18 cellular contexts compared by ENCODE assay signal in the genomic region with DNA sequence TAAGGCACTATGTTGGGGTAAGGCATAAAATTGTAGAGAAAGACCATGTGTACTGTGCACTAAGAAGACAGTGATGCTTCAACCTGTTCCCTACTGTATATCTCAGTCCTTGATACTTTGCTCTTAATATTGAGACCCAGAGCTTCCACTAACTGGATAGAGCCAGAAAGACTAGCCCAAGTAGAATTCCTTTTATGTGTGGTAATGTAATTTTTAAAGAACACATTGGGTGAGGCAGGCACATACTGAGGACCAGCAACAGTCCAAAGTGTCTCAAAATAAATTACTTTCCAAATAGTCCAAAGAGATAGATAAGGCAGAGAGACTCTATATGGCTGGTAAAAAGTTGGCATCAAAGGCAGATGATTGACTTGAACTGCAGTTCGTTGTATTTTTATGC. TPM values are rescaled to one million over a fixed set of nuclear protein-coding genes. Genes with fewer than 3 reads are reported as not detected.
DNase-seq lines count a peak whose midpoint lies in the region; ATAC-seq and TF ChIP-seq lines count a peak whose summit lies in the region.
"Had no signal": no experiment of that assay in that cellular context is flagged by ENCODE, and none has a peak within 500 bp of the region (broad histone marks: within the 10 kb centered on the region; RNA-seq: fewer than 3 reads in every experiment).

No MANE protein-coding gene starts in this region.

- TF ChIP-seq CTCF in SK-N-SH (IDR thresholded peaks at IDR 0.05) (no peak), coronary artery (IDR thresholded peaks at IDR 0.05) (no peak), dorsolateral prefrontal cortex (IDR thresholded peaks at IDR 0.05 in 54 of 56, conservative IDR thresholded peaks at IDR 0.05 in 2 of 56; ENCODE audit: low read depth in 1 of 56, partially characterized antibody in 56 of 56) (no peak), left lung (IDR thresholded peaks at IDR 0.05) (no peak)

- 14% methylated on average over 1 of the region's 1 CpG for WGBS in SK-N-SH (ENCODE audit: low lambda C conversion rate)

- no peaks in the 10 kb centered on the region for H3K9me2 ChIP-seq in SK-N-SH

- H2AFZ ChIP-seq in SK-N-SH (ENCODE audit: low read depth), result no peak overlapping the region
- H2AFZ ChIP-seq: GM23248 had no signal

- H4K20me1 ChIP-seq in SK-N-SH (ENCODE audit: insufficient read depth), result no peaks in the 10 kb centered on the region

- intact Hi-C loops in sciatic nerve (cut with DNase I), result no loop called here
- intact Hi-C loops in dorsolateral prefrontal cortex (cut with DNase I), result no loop called here
- intact Hi-C loops in left lung (cut with DNase I), result no loop called here

- H3K27ac ChIP-seq in SK-N-SH (ENCODE audit: low read depth in 2 of 2, low read length in 1 of 2) (peak overlapping the region in 1 of 2 experiments; percentile 44; a peak in 2 of 4 replicates), coronary artery (peak overlapping the region; percentile 40 to 60), dorsolateral prefrontal cortex (no peak overlapping the region), left lung (no peak overlapping the region)
- H3K27ac ChIP-seq: 22Rv1, A549, C4-2B, GM23248 had no signal

- H3K36me3 ChIP-seq in SK-N-SH (replicated peaks in 1 of 2; ENCODE audit: control insufficient read depth in 1 of 2, insufficient read depth in 2 of 2, low read length in 1 of 2) (no peaks in the 10 kb centered on the region), left lung (no peaks in the 10 kb centered on the region)

- no peaks in the 10 kb centered on the region for H3K79me2 ChIP-seq in SK-N-SH (ENCODE audit: insufficient read depth)

- H3K4me3 ChIP-seq in SK-N-SH (ENCODE audit: low read depth in 2 of 2, low read length in 1 of 2), result no peak overlapping the region
- no peak overlapping the region for H3K4me3 ChIP-seq in coronary artery
- no peak overlapping the region for H3K4me3 ChIP-seq in dorsolateral prefrontal cortex
- H3K4me3 ChIP-seq in left lung, result no peak overlapping the region
- H3K4me3 ChIP-seq: A549, GM23248 had no signal

- ATAC-seq in SK-N-SH treated with all-trans-retinoic acid at 6 μM for 48 hours (peak; percentile 30; the same call in 2 of the 3 replicates), sciatic nerve (peak; percentile 83), HG03442 (IDR thresholded peaks at IDR 0.05; ENCODE audit: unreplicated experiment) (no peak), left lung (no peak)
- ATAC-seq: A549, HepG2 had no signal

- peaks cover 0 to 5% of the 10 kb centered on the region in 2 experiments; a peak in 2 of 4 replicates for H3K4me1 ChIP-seq in SK-N-SH (ENCODE audit: control insufficient read depth in 1 of 2, insufficient read depth in 2 of 2, low read depth in 1 of 2, low read length in 1 of 2)
- no peaks in the 10 kb centered on the region for H3K4me1 ChIP-seq in left lung
- H3K4me1 ChIP-seq: A549, Caco-2 had no signal

- no peak for DNase-seq in SK-N-SH
- DNase-seq in coronary artery (ENCODE audit: low spot score), result no peak
- no peak for DNase-seq in sciatic nerve (ENCODE audit: low spot score)
- no peak for DNase-seq in dorsolateral prefrontal cortex
- DNase-seq in left lung, result no peak
- DNase-seq: AML-193; Caco-2; CD4-positive, alpha-beta T cell; GM23248; HCEC 1CT; HFFc6 had no signal

- H3F3A ChIP-seq in SK-N-SH (replicated peaks; ENCODE audit: insufficient read depth), result peaks cover 44% of the 10 kb centered on the region

- TF ChIP-seq EP300 in SK-N-SH (IDR thresholded peaks at IDR 0.05; ENCODE audit: borderline replicate concordance in 1 of 2, low read depth in 1 of 2, low read length in 1 of 2), result no peak

- H3K27me3 ChIP-seq in SK-N-SH (ENCODE audit: insufficient read depth) (no peaks in the 10 kb centered on the region), dorsolateral prefrontal cortex (no peaks in the 10 kb centered on the region), left lung (no peaks in the 10 kb centered on the region)

- no peak overlapping the region for H3K9ac ChIP-seq in SK-N-SH
- H3K9ac ChIP-seq: GM23248 had no signal

- CTCF ChIA-PET in SK-N-SH (lab: Yijun Ruan, JAX), result interaction anchor here (2.0 kb wide), 1 partner anchor 26 kb away, joined by 6 read pairs; no protein-coding TSS in a partner anchor

- TF ChIP-seq RAD21 in SK-N-SH (IDR thresholded peaks at IDR 0.05; ENCODE audit: low read length), result no peak

- H3K9me3 ChIP-seq in SK-N-SH, result no peaks in the 10 kb centered on the region; the same call in 1 of the 2 replicates
- no peaks in the 10 kb centered on the region for H3K9me3 ChIP-seq in left lung
- H3K9me3 ChIP-seq: A549, Caco-2 had no signal

- H3K4me2 ChIP-seq in SK-N-SH, result no peak overlapping the region
- H3K4me2 ChIP-seq: A549 had no signal

- POLR2A ChIA-PET in SK-N-SH (lab: Yijun Ruan, JAX), result no interaction called here

TF ChIP-seq in SK-N-SH treated with all-trans-retinoic acid at 6 μM for 48 hours, 23 proteins besides CTCF, POLR2A, EP300 and RAD21 (continues in another document):
- TF ChIP-seq ZNF70 (CRISPR knock-in tag; IDR thresholded peaks at IDR 0.05) (no peak), ZNF8 (CRISPR knock-in tag; IDR thresholded peaks at IDR 0.05) (no peak), RARB (CRISPR knock-in tag; IDR thresholded peaks at IDR 0.05) (no peak), CSRNP3 (CRISPR knock-in tag; IDR thresholded peaks at IDR 0.05) (no peak), ZC3H10 (CRISPR knock-in tag; IDR thresholded peaks at IDR 0.05) (no peak), OSR1 (CRISPR knock-in tag; IDR thresholded peaks at IDR 0.05) (no peak), CSDC2 (CRISPR knock-in tag; IDR thresholded peaks at IDR 0.05) (no peak), ISL1 (CRISPR knock-in tag; IDR thresholded peaks at IDR 0.05) (no peak), ESRRG (CRISPR knock-in tag; IDR thresholded peaks at IDR 0.05) (no peak)
- TF ChIP-seq, protein P1, sequence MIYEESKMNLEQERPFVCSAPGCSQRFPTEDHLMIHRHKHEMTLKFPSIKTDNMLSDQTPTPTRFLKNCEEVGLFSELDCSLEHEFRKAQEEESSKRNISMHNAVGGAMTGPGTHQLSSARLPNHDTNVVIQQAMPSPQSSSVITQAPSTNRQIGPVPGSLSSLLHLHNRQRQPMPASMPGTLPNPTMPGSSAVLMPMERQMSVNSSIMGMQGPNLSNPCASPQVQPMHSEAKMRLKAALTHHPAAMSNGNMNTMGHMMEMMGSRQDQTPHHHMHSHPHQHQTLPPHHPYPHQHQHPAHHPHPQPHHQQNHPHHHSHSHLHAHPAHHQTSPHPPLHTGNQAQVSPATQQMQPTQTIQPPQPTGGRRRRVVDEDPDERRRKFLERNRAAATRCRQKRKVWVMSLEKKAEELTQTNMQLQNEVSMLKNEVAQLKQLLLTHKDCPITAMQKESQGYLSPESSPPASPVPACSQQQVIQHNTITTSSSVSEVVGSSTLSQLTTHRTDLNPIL (CRISPR knock-in tag; IDR thresholded peaks at IDR 0.05; ENCODE audit: low read depth), result no peak

TF ChIP-seq in SK-N-SH, 30 proteins besides CTCF, POLR2A, EP300 and RAD21:
- no peak for TF ChIP-seq SMC3 (IDR thresholded peaks at IDR 0.05; ENCODE audit: low read depth, low read length)
- TF ChIP-seq SIN3A (IDR thresholded peaks at IDR 0.05; ENCODE audit: borderline replicate concordance, low read depth, low read length), result no peak
- TF ChIP-seq USF1 (IDR thresholded peaks at IDR 0.05; ENCODE audit: borderline replicate concordance, low read depth), result no peak
- TF ChIP-seq EZH2phosphoT487 (IDR thresholded peaks at IDR 0.05; ENCODE audit: borderline replicate concordance, low read depth), result no peak
- no peak for TF ChIP-seq RCOR1 (IDR thresholded peaks at IDR 0.05; ENCODE audit: low read length)
- TF ChIP-seq, protein P2, sequence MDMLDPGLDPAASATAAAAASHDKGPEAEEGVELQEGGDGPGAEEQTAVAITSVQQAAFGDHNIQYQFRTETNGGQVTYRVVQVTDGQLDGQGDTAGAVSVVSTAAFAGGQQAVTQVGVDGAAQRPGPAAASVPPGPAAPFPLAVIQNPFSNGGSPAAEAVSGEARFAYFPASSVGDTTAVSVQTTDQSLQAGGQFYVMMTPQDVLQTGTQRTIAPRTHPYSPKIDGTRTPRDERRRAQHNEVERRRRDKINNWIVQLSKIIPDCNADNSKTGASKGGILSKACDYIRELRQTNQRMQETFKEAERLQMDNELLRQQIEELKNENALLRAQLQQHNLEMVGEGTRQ (IDR thresholded peaks at IDR 0.05; ENCODE audit: borderline replicate concordance, low read depth, low read length), result no peak
- no peak for TF ChIP-seq JUND (IDR thresholded peaks at IDR 0.05)
- no peak for TF ChIP-seq FOXM1 (IDR thresholded peaks at IDR 0.05; ENCODE audit: low read depth)
- TF ChIP-seq CHD2 (IDR thresholded peaks at IDR 0.05; ENCODE audit: low read length, partially characterized antibody), result no peak

RNA-seq across cellular contexts. Expression of gene MROH9, which starts 31.4 kb away (rescaled TPM):
- 0.24 and 0.26 TPM in 2 replicates for polyA plus RNA-seq in SK-N-SH (2012; rRNA removed)
- 0.21 and 0.22 TPM in 2 replicates for polyA plus RNA-seq in SK-N-SH (2012; cell fraction: cytosol; rRNA removed)
- 0.43 and 0.82 TPM in 2 replicates for polyA plus RNA-seq in SK-N-SH (2012; cell fraction: nucleus; rRNA removed)
- total RNA-seq in sciatic nerve, result 0.31 TPM
- not detected for total RNA-seq in dorsolateral prefrontal cortex
- total RNA-seq in left lung, result under 1 TPM in 1 of 2 donors, not detected in 1; 0.39 TPM
- total RNA-seq: Caco-2; CD4-positive, alpha-beta T cell; GM23248; HepG2 had no signal
- polyA plus RNA-seq: A549, HepG2, IgD-negative memory B cell had no signal

Comparison
In these comparisons a context has a peak if more than half of its experiments do, and no peak if none do; other contexts are left out.
1. ATAC-seq: peak in SK-N-SH treated with all-trans-retinoic acid at 6 μM for 48 hours (single experiment) and sciatic nerve (single experiment); none in HG03442 (single experiment) and left lung (single experiment).
2. H3K27ac ChIP-seq: peak in coronary artery (2 of 2); none in dorsolateral prefrontal cortex (0 of 59) and left lung (0 of 2).